Comparison of ENCODE assay signal across 8 cellular contexts in the genomic region with DNA sequence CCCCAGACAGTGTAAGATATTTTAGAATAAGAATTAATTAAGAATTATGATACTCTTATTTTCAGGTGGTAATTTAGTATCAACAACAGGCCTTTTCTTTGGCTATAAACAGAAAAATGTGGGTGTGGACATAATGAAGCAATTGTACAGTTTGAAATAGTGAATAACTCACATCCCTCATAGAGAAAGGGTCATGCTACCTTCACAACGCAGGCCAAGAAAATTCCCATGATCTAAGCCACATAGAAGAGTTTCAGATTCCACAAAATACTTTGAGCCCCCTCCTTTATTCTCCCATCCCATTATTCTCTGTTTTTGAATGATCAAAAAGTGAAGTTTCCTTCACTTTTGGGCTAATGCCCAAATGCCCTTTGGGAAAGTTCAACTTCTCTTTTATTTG.
"Had no signal": no experiment of that assay in that cellular context is flagged by ENCODE, and none has a peak within 500 bp of the region (broad histone marks: within the 10 kb centered on the region; RNA-seq: fewer than 3 reads in every experiment).

No MANE protein-coding gene starts in this region.

- ATAC-seq: GM23338 had no signal

- H3K4me2 ChIP-seq: GM23338 had no signal

- FAIRE-seq: H1, H54, K562 had no signal

- H3K4me3 ChIP-seq: GM23338, K562 had no signal

- DNase-seq: H9, IMR-90, KG1 had no signal

- H2AFZ ChIP-seq: GM23338 had no signal

- H3K27ac ChIP-seq: HL-60 had no signal
